ENCODE assay signal across 15 cellular contexts in the genomic region with DNA sequence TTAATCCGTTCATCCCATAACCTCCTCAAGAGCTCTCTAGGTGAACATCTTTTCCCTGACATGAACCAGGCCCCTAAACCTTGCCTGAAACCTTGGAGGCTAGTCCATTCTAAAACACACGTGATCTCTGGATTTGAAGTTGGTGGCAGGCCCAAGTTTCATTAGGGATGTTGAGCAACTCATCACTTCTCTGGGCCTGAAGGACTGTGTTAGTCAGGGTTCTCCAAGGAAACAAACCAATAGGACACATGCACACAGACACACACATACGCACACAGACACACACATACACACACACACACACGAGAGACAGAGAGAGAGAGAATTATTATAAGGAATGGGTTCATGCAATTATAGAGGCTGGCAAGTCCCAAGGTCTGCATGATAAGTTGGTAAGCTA. TPM values are rescaled to one million over a fixed set of nuclear protein-coding genes. Genes with fewer than 3 reads are reported as not detected.
"Had no signal": no experiment of that assay in that cellular context is flagged by ENCODE, and none has a peak within 500 bp of the region (broad histone marks: within the 10 kb centered on the region; RNA-seq: fewer than 3 reads in every experiment).

No MANE protein-coding gene starts in this region.

- H3K4me3 ChIP-seq: hepatocyte, left lung, thyroid gland, uterus had no signal

- DNase-seq: activated B cell treated with CpG ODN at 0.5 μM for 24 hours; activated CD4-positive, alpha-beta T cell treated with anti-CD3 and anti-CD28 coated beads for 48 hours; activated CD8-positive, alpha-beta T cell treated with anti-CD3 and anti-CD28 coated beads for 36 hours; activated gamma-delta T cell treated with Interleukin-2 at 50 U/mL for 16 hours; activated naive CD8-positive, alpha-beta T cell treated with anti-CD3 and anti-CD28 coated beads for 36 hours; effector memory CD4-positive, alpha-beta T cell; kidney; left lung; natural killer cell; stimulated activated CD4-positive, alpha-beta T cell treated with anti-CD3 and anti-CD28 coated beads, Interleukin-12 subunit alpha, Interleukin-12 subunit beta, amount 100 ng/mL, for 4 hours; stimulated activated CD4-positive, alpha-beta T cell treated with anti-CD3 and anti-CD28 coated beads, Interleukin-2, amount 100 ng/mL, for 24 hours; thyroid gland had no signal

- ATAC-seq: activated CD8-positive, alpha-beta T cell treated with anti-CD3 and anti-CD28 coated beads for 36 hours; natural killer cell had no signal

RNA-seq across cellular contexts. Expression of a gene that starts 31.9 kb away (rescaled TPM):
- total RNA-seq: activated B cell treated with CpG ODN at 0.5 μM for 24 hours; activated CD8-positive, alpha-beta T cell treated with anti-CD3 and anti-CD28 coated beads for 36 hours; activated naive CD8-positive, alpha-beta T cell treated with anti-CD3 and anti-CD28 coated beads for 36 hours; natural killer cell; T-helper 2 cell treated with Interferon-gamma antibody and Interleukin-4, amounts not matched to agents 100 ng/mL and 5 ng/mL, for 36 hours had no signal
